ENCODE assay signal across 13 cellular contexts in genomic region chr10:43027331-43027955, GRCh38. TPM values are rescaled to one million over a fixed set of nuclear protein-coding genes. Genes with fewer than 3 reads are reported as not detected.
A peak's percentile ranks its signal among the peaks of the same experiment; 100 is the strongest.
DNase-seq lines count a peak whose midpoint lies in the region; ATAC-seq, FAIRE-seq and TF ChIP-seq lines count a peak whose summit lies in the region.
"Had no signal": no experiment of that assay in that cellular context is flagged by ENCODE, and none has a peak within 500 bp of the region (broad histone marks: within the 10 kb centered on the region; RNA-seq: fewer than 3 reads in every experiment).

No MANE protein-coding gene starts in this region.

- H3K9me3 ChIP-seq in right cardiac atrium (ENCODE audit: control insufficient read depth, low read length) (no peaks in the 10 kb centered on the region), astrocyte (ENCODE audit: insufficient read depth, low read depth, low read length) (peaks cover 3% of the 10 kb centered on the region), mesenchymal stem cell (ENCODE audit: control insufficient read depth, low read length) (peaks cover 7% of the 10 kb centered on the region), vagina (no peaks in the 10 kb centered on the region)

- H4K20me1 ChIP-seq in astrocyte (ENCODE audit: insufficient read depth, low read length) = no peaks in the 10 kb centered on the region

- no peak overlapping the region for H2BK12ac ChIP-seq in mesenchymal stem cell (ENCODE audit: low read length in 2 of 2)

- no peaks in the 10 kb centered on the region for H3K79me2 ChIP-seq in astrocyte (ENCODE audit: insufficient read depth, low read length)

- ATAC-seq in left ventricle myocardium superior (peak; percentile 82), right cardiac atrium (no peak), GM21360 (IDR thresholded peaks at IDR 0.05; ENCODE audit: unreplicated experiment) (no peak), GM21515 (IDR thresholded peaks at IDR 0.05; ENCODE audit: unreplicated experiment) (no peak)
- ATAC-seq: A549 had no signal

- intact Hi-C loops in left ventricle myocardium superior (cut with micrococcal nuclease) = no loop called here
- intact Hi-C loops in right cardiac atrium (cut with DNase I) = no loop called here
- intact Hi-C loops in vagina (cut with DNase I) = loop anchor here (2.0 kb wide), 1 partner anchor 19 kb away; no protein-coding TSS in a partner anchor

- H3K18ac ChIP-seq in mesenchymal stem cell (ENCODE audit: low read depth in 1 of 2, low read length in 2 of 2) = no peak overlapping the region

- peaks cover 7% of the 10 kb centered on the region for H3K9me3 Mint-ChIP-seq in astrocyte (ENCODE audit: unreplicated experiment)

- H3K4me1 ChIP-seq in right cardiac atrium (ENCODE audit: control insufficient read depth, insufficient read depth, low read length) = no peaks in the 10 kb centered on the region
- H3K4me1 ChIP-seq in astrocyte (ENCODE audit: insufficient read depth, low read length) = no peaks in the 10 kb centered on the region
- peaks cover 10% of the 10 kb centered on the region for H3K4me1 ChIP-seq in mesenchymal stem cell (ENCODE audit: control insufficient read depth, insufficient read depth, low read depth, low read length)
- no peaks in the 10 kb centered on the region for H3K4me1 ChIP-seq in vagina
- H3K4me1 ChIP-seq: A549 had no signal

- H3K9ac ChIP-seq in astrocyte (ENCODE audit: low read length) (no peak overlapping the region), mesenchymal stem cell (ENCODE audit: low read length) (no peak overlapping the region)

- H4K91ac ChIP-seq in mesenchymal stem cell (ENCODE audit: low read length) = peak overlapping the region; percentile 72

- peaks cover 51% of the 10 kb centered on the region for H3K27me3 Mint-ChIP-seq in astrocyte (ENCODE audit: low read depth, unreplicated experiment)

- no peak overlapping the region for H3K4me3 ChIP-seq in right cardiac atrium (ENCODE audit: low read length)
- no peak overlapping the region for H3K4me3 ChIP-seq in astrocyte (ENCODE audit: insufficient read depth, low read depth, low read length)
- H3K4me3 ChIP-seq in mesenchymal stem cell (ENCODE audit: insufficient read depth in 1 of 2, low read depth in 1 of 2, low read length in 2 of 2) = no peak overlapping the region
- no peak overlapping the region for H3K4me3 ChIP-seq in vagina
- H3K4me3 ChIP-seq: A549 had no signal

- H3K4ac ChIP-seq in mesenchymal stem cell (ENCODE audit: low read depth in 1 of 2, low read length in 2 of 2) = no peak overlapping the region

- WGBS in right cardiac atrium = 80% methylated on average over 11 of the region's 11 CpGs
- WGBS in mesenchymal stem cell = 86% methylated on average over 10 of the region's 11 CpGs

- no peak overlapping the region for H2AFZ ChIP-seq in astrocyte (ENCODE audit: low read depth, low read length)
- no peak overlapping the region for H2AFZ ChIP-seq in mesenchymal stem cell (ENCODE audit: low read depth, low read length)

- FAIRE-seq in astrocyte (lab: Jason Lieb, UNC) = no peak
- FAIRE-seq: A549 had no signal

- H3K27ac ChIP-seq in right cardiac atrium (ENCODE audit: low read length) (no peak overlapping the region), astrocyte (ENCODE audit: low read depth, low read length) (no peak overlapping the region), mesenchymal stem cell (ENCODE audit: low read length, poor library complexity, severe bottlenecking) (no peak overlapping the region), vagina (no peak overlapping the region)
- H3K27ac ChIP-seq: A549, HL-60 had no signal

- H3K27ac Mint-ChIP-seq in astrocyte (ENCODE audit: unreplicated experiment) = no peak overlapping the region

- H2BK5ac ChIP-seq in mesenchymal stem cell (ENCODE audit: low read depth, low read length, poor library complexity, severe bottlenecking) = no peak overlapping the region

- no peaks in the 10 kb centered on the region for H3K79me1 ChIP-seq in mesenchymal stem cell (replicated peaks; ENCODE audit: low read length, poor library complexity, severe bottlenecking)

- DNase-seq in left ventricle myocardium superior (peak; percentile 59), right cardiac atrium (no peak), astrocyte (ENCODE audit: low read depth) (no peak), mesenchymal stem cell (no peak), vagina (ENCODE audit: extremely low spot score in 2 of 2) (no peak)
- DNase-seq: COR-L47, EL, NCI-H187 treated with DMSO at 0.1 percent for 48 hours, NCI-H69 had no signal

- H4K8ac ChIP-seq in mesenchymal stem cell (ENCODE audit: low read length) = no peak overlapping the region

- no peak overlapping the region for H2BK15ac ChIP-seq in mesenchymal stem cell (ENCODE audit: low read depth, poor library complexity, severe bottlenecking)

- no peak for TF ChIP-seq POLR2A in vagina (IDR thresholded peaks at IDR 0.05)

- no peak for TF ChIP-seq CTCF in astrocyte (IDR thresholded peaks at IDR 0.05; ENCODE audit: insufficient read depth, low read depth, low read length)
- TF ChIP-seq CTCF in vagina (IDR thresholded peaks at IDR 0.05) = no peak

- H3K4me2 ChIP-seq in astrocyte (ENCODE audit: low read length) = no peak overlapping the region
- no peak overlapping the region for H3K4me2 ChIP-seq in mesenchymal stem cell (ENCODE audit: low read length, poor library complexity, severe bottlenecking)
- H3K4me2 ChIP-seq: A549 had no signal

- H2BK120ac ChIP-seq in mesenchymal stem cell (ENCODE audit: low read depth, low read length) = no peak overlapping the region

- no peak overlapping the region for H3K23ac ChIP-seq in mesenchymal stem cell (ENCODE audit: low read length in 2 of 2)

- H3K27me3 ChIP-seq in right cardiac atrium (ENCODE audit: control insufficient read depth, insufficient read depth) (no peaks in the 10 kb centered on the region), astrocyte (ENCODE audit: insufficient read depth, low read length) (no peaks in the 10 kb centered on the region), mesenchymal stem cell (ENCODE audit: control insufficient read depth in 1 of 2, insufficient read depth in 1 of 2, low read length in 2 of 2) (peaks cover 24 to 43% of the 10 kb centered on the region in 2 experiments), vagina (no peaks in the 10 kb centered on the region)

- H3K4me1 Mint-ChIP-seq in astrocyte (ENCODE audit: low read depth, unreplicated experiment) = peaks cover 11% of the 10 kb centered on the region

- peak overlapping the region; percentile 70 for H3K4me3 Mint-ChIP-seq in astrocyte (ENCODE audit: unreplicated experiment)

- H3K36me3 ChIP-seq in astrocyte (ENCODE audit: insufficient read depth, low read length) (no peaks in the 10 kb centered on the region), mesenchymal stem cell (ENCODE audit: control insufficient read depth in 1 of 2, insufficient read depth in 2 of 2, low read depth in 1 of 2, low read length in 2 of 2) (no peaks in the 10 kb centered on the region), vagina (no peaks in the 10 kb centered on the region)

- no peak overlapping the region for H2AK5ac ChIP-seq in mesenchymal stem cell (ENCODE audit: low read length, severe bottlenecking)

- no peaks in the 10 kb centered on the region for H3K36me3 Mint-ChIP-seq in astrocyte (ENCODE audit: low read depth, unreplicated experiment)

- no peak overlapping the region for H3K14ac ChIP-seq in mesenchymal stem cell (ENCODE audit: low read length in 2 of 2)

RNA-seq across cellular contexts. Expression of gene RET, which starts 49.4 kb away (rescaled TPM):
- 8.4 TPM for total RNA-seq in left ventricle myocardium superior
- under 1 TPM; 0.23 to 0.47 (median 0.33) TPM for total RNA-seq in right cardiac atrium
- polyA plus RNA-seq in right cardiac atrium = 0.59 TPM
- 0.79 and 1.1 TPM in 2 replicates for total RNA-seq in astrocyte
- 0.29 TPM for polyA plus RNA-seq in mesenchymal stem cell (2013, experiment 1 of 2)
- polyA plus RNA-seq in mesenchymal stem cell (2013, experiment 2 of 2) = 0.42 TPM
- 7.9 TPM for total RNA-seq in vagina
